ENCODE assay signal across 21 cellular contexts in the genomic region with DNA sequence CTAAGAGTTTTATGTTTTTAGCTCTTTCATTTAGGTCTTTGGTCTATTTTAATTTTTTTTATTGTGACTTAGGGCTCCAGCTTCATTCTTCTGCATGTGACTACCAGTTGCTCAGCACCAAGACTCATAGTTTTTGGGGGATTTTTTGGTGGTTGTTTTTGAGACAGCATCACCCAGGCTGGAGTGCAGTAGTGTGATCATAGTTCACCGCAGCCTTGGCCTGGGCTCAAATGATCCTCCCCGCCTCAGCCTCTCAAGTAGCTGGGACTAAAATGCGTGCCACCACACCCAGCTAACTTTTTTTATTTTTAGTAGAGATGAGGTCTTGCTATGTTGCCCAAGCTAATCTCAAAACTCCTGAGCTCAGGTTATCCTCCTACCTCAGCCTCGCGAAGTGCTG. TPM values are rescaled to one million over a fixed set of nuclear protein-coding genes. Genes with fewer than 3 reads are reported as not detected.
DNase-seq lines count a peak whose midpoint lies in the region; ATAC-seq and TF ChIP-seq lines count a peak whose summit lies in the region.
"Had no signal": no experiment of that assay in that cellular context is flagged by ENCODE, and none has a peak within 500 bp of the region (broad histone marks: within the 10 kb centered on the region; RNA-seq: fewer than 3 reads in every experiment).

No MANE protein-coding gene starts in this region.

- peaks cover 0 to 29% (median 13%) of the 10 kb centered on the region in 9 donors for H3K36me3 ChIP-seq in heart right ventricle

- H3K4me3 ChIP-seq in heart right ventricle = no peak overlapping the region
- H3K4me3 ChIP-seq: body of pancreas, SK-N-MC, upper lobe of right lung had no signal

- no peak for DNase-seq in activated T-cell treated with anti-CD3 and anti-CD28 coated beads, Interleukin-2, amount 50 U/mL, for 4 hours
- no peak for DNase-seq in activated T-cell treated with anti-CD3 and anti-CD28 coated beads for 4 hours
- DNase-seq in central memory CD8-positive, alpha-beta T cell (ENCODE audit: low spot score in 2 of 2) = no peak
- DNase-seq in stimulated activated naive CD8-positive, alpha-beta T cell treated with anti-CD3 and anti-CD28 coated beads, Interleukin-15, amount 100 ng/mL, for 72 hours = no peak
- DNase-seq in NCI-H1105 treated with DMSO at 0.1 percent for 48 hours (lab: John Stamatoyannopoulos, UW) = no peak
- no peak for DNase-seq in CD1c-positive myeloid dendritic cell (ENCODE audit: extremely low spot score)
- no peak for DNase-seq in heart right ventricle
- DNase-seq: activated naive CD4-positive, alpha-beta T cell treated with anti-CD3 and anti-CD28 coated beads, Interleukin-2, amount 10 ng/mL, durations not matched to agents 7 days and 5 days; body of pancreas; COR-L47; GOT3; IMR-90; kidney glomerular epithelial cell; NCI-H1048; NCI-H2107; occipital lobe; stimulated activated CD4-positive, alpha-beta T cell treated with anti-CD3 and anti-CD28 coated beads, Interleukin-2, amount 100 ng/mL, for 48 hours; upper lobe of right lung had no signal

- 96 to 98% methylated on average over 5 of the region's 5 CpGs for WGBS in heart right ventricle, 2 donors

- no peak for TF ChIP-seq CTCF in heart right ventricle (IDR thresholded peaks at IDR 0.05)

- no peaks in the 10 kb centered on the region for H3K27me3 Mint-ChIP-seq in activated T-cell treated with anti-CD3 and anti-CD28 coated beads, Interleukin-2, amount 50 U/mL, for 4 hours (ENCODE audit: low read depth)
- H3K27me3 Mint-ChIP-seq in central memory CD8-positive, alpha-beta T cell = no peaks in the 10 kb centered on the region
- no peaks in the 10 kb centered on the region for H3K27me3 Mint-ChIP-seq in stimulated activated naive CD8-positive, alpha-beta T cell treated with anti-CD3 and anti-CD28 coated beads, Interleukin-15, amount 100 ng/mL, for 72 hours
- H3K27me3 Mint-ChIP-seq: activated naive CD4-positive, alpha-beta T cell treated with anti-CD3 and anti-CD28 coated beads, Interleukin-2, amount 10 ng/mL, durations not matched to agents 7 days and 5 days had no signal

- no peaks in the 10 kb centered on the region for H3K9me3 ChIP-seq in heart right ventricle
- H3K9me3 ChIP-seq: body of pancreas, upper lobe of right lung had no signal

- no peak overlapping the region for H3K4me3 Mint-ChIP-seq in activated T-cell treated with anti-CD3 and anti-CD28 coated beads, Interleukin-2, amount 50 U/mL, for 4 hours
- H3K4me3 Mint-ChIP-seq in central memory CD8-positive, alpha-beta T cell = no peak overlapping the region
- no peak overlapping the region for H3K4me3 Mint-ChIP-seq in stimulated activated naive CD8-positive, alpha-beta T cell treated with anti-CD3 and anti-CD28 coated beads, Interleukin-15, amount 100 ng/mL, for 72 hours
- H3K4me3 Mint-ChIP-seq: activated naive CD4-positive, alpha-beta T cell treated with anti-CD3 and anti-CD28 coated beads, Interleukin-2, amount 10 ng/mL, durations not matched to agents 7 days and 5 days; mesothelial cell of epicardium had no signal

- no peaks in the 10 kb centered on the region for H3K9me3 Mint-ChIP-seq in activated T-cell treated with anti-CD3 and anti-CD28 coated beads, Interleukin-2, amount 50 U/mL, for 4 hours
- H3K9me3 Mint-ChIP-seq in central memory CD8-positive, alpha-beta T cell = no peaks in the 10 kb centered on the region
- no peaks in the 10 kb centered on the region for H3K9me3 Mint-ChIP-seq in stimulated activated naive CD8-positive, alpha-beta T cell treated with anti-CD3 and anti-CD28 coated beads, Interleukin-15, amount 100 ng/mL, for 72 hours
- H3K9me3 Mint-ChIP-seq: activated naive CD4-positive, alpha-beta T cell treated with anti-CD3 and anti-CD28 coated beads, Interleukin-2, amount 10 ng/mL, durations not matched to agents 7 days and 5 days; mesothelial cell of epicardium had no signal

- peak overlapping the region; percentile 74 for H3K27ac Mint-ChIP-seq in central memory CD8-positive, alpha-beta T cell (ENCODE audit: low read depth)
- H3K27ac Mint-ChIP-seq in stimulated activated naive CD8-positive, alpha-beta T cell treated with anti-CD3 and anti-CD28 coated beads, Interleukin-15, amount 100 ng/mL, for 72 hours = peak overlapping the region in 1 of 2 donors; percentile 7
- H3K27ac Mint-ChIP-seq: activated naive CD4-positive, alpha-beta T cell treated with anti-CD3 and anti-CD28 coated beads, Interleukin-2, amount 10 ng/mL, durations not matched to agents 7 days and 5 days; mesothelial cell of epicardium had no signal

- no peaks in the 10 kb centered on the region for H3K27me3 ChIP-seq in heart right ventricle
- H3K27me3 ChIP-seq: body of pancreas, upper lobe of right lung had no signal

- H3K36me3 Mint-ChIP-seq in activated T-cell treated with anti-CD3 and anti-CD28 coated beads, Interleukin-2, amount 50 U/mL, for 4 hours (ENCODE audit: insufficient read depth) = peaks cover 21% of the 10 kb centered on the region
- H3K36me3 Mint-ChIP-seq in central memory CD8-positive, alpha-beta T cell (ENCODE audit: insufficient read depth) = peaks cover 22% of the 10 kb centered on the region

- H3K27ac ChIP-seq in heart right ventricle = no peak overlapping the region
- H3K27ac ChIP-seq: body of pancreas, SK-N-MC, upper lobe of right lung had no signal

- intact Hi-C loops in heart right ventricle (cut with DNase I) = no loop called here

- H3K4me1 ChIP-seq in heart right ventricle = peaks cover 0 to 15% (median 0%) of the 10 kb centered on the region in 9 donors
- H3K4me1 ChIP-seq: body of pancreas had no signal

- ATAC-seq in activated T-cell treated with anti-CD3 and anti-CD28 coated beads, Interleukin-2, amount 50 U/mL, for 4 hours = peak; percentile 25 to 42
- ATAC-seq in HG02852 (IDR thresholded peaks at IDR 0.05; ENCODE audit: unreplicated experiment) (peak; percentile 43), heart right ventricle (no peak)
- ATAC-seq in central memory CD8-positive, alpha-beta T cell (replicated peaks; ENCODE audit: extremely low read depth, poor library complexity, severe bottlenecking) = peak; percentile 89
- peak; percentile 55 for ATAC-seq in stimulated activated naive CD8-positive, alpha-beta T cell treated with anti-CD3 and anti-CD28 coated beads, Interleukin-15, amount 100 ng/mL, for 72 hours
- ATAC-seq: body of pancreas, upper lobe of right lung had no signal

- peaks cover 22% of the 10 kb centered on the region for H3K4me1 Mint-ChIP-seq in activated T-cell treated with anti-CD3 and anti-CD28 coated beads, Interleukin-2, amount 50 U/mL, for 4 hours (ENCODE audit: low read depth)
- H3K4me1 Mint-ChIP-seq in central memory CD8-positive, alpha-beta T cell = peaks cover 26% of the 10 kb centered on the region
- H3K4me1 Mint-ChIP-seq in stimulated activated naive CD8-positive, alpha-beta T cell treated with anti-CD3 and anti-CD28 coated beads, Interleukin-15, amount 100 ng/mL, for 72 hours = peaks cover 53% of the 10 kb centered on the region

RNA-seq across cellular contexts. Expression of a gene that starts 19.4 kb away (rescaled TPM):
- total RNA-seq in activated T-cell treated with anti-CD3 and anti-CD28 coated beads, Interleukin-2, amount 50 U/mL, for 4 hours = 100 to 1,000 TPM; 361 to 373 (median 372) TPM
- total RNA-seq in heart right ventricle = 100 to 1,000 TPM; 125 to 182 (median 153) TPM
- polyA plus RNA-seq in heart right ventricle = 10 to 100 TPM; 27.9 to 83.5 TPM

Comparison
In these comparisons a context has a peak if more than half of its experiments do, and no peak if none do; other contexts are left out.
1. ATAC-seq: peak in activated T-cell treated with anti-CD3 and anti-CD28 coated beads, Interleukin-2, amount 50 U/mL, for 4 hours (2 of 2), HG02852 (single experiment), central memory CD8-positive, alpha-beta T cell (single experiment) and stimulated activated naive CD8-positive, alpha-beta T cell treated with anti-CD3 and anti-CD28 coated beads, Interleukin-15, amount 100 ng/mL, for 72 hours (single experiment); none in heart right ventricle (0 of 8).